7 cellular contexts compared by ENCODE assay signal in the genomic region with DNA sequence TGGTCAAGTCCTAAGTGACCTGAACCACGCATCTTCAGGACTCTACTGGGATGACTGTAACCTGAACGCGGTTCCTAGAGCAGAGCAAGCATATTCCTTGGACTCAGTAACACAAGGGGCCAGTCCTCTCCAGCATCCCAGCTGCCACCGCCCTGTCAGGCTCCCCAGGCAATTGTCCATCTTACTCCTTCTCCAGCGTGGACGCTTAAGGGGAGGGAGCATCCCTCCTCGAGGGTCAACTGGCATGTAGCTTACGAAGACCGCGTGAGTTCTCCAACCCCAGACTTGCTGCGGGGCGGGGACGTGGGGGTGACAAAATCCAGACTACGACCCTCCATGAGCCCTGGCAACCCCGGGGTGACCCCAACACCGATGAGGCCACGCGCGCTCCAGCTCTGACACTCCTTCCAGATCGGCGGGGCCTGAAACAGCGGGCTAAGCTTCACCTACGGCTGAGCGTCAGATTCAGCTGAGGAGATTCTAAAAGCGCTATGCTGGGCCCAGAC. TPM values are rescaled to one million over a fixed set of nuclear protein-coding genes. Genes with fewer than 3 reads are reported as not detected.
DNase-seq lines count a peak whose midpoint lies in the region; ATAC-seq and TF ChIP-seq lines count a peak whose summit lies in the region.

No MANE protein-coding gene starts in this region.

- no peak for TF ChIP-seq POLR2A in testis (IDR thresholded peaks at IDR 0.05)

- H3K9me3 ChIP-seq in left lung (no peaks in the 10 kb centered on the region), testis (no peaks in the 10 kb centered on the region)

- H3K27ac ChIP-seq in left lung, result peak overlapping the region; percentile 67 to 87
- peak overlapping the region; percentile 68 to 83 for H3K27ac ChIP-seq in testis

- H3K4me1 ChIP-seq in left lung, result peaks cover 0 to 33% of the 10 kb centered on the region in 2 donors
- peaks cover 6% of the 10 kb centered on the region for H3K4me1 ChIP-seq in testis

- ATAC-seq in left lung, result peak; percentile 16

- H3K27me3 ChIP-seq in left lung (no peaks in the 10 kb centered on the region), testis (no peaks in the 10 kb centered on the region)

- WGBS in testis, 2 donors, result 4 to 26% methylated on average over 5 to 25 of the region's 25 CpGs

- H3K4me3 ChIP-seq in GM08714 (ENCODE audit: low read length) (peak overlapping the region; percentile 81), HFF-Myc (replicated peaks; ENCODE audit: low read depth, low read length) (peak overlapping the region; percentile 87), cardiac fibroblast (replicated peaks in 1 of 2; ENCODE audit: low read depth in 2 of 2, low read length in 2 of 2) (peak overlapping the region; percentile 81 to 83), left lung (peak overlapping the region; percentile 64 to 69), testis (peak overlapping the region; percentile 68 to 69)

- H3K36me3 ChIP-seq in left lung (peaks cover 0 to 13% of the 10 kb centered on the region in 2 donors), testis (ENCODE audit: low read depth, missing control alignments) (no peaks in the 10 kb centered on the region)

- no peak for TF ChIP-seq CTCF in HFF-Myc (IDR thresholded peaks at IDR 0.05; ENCODE audit: low read depth, low read length, missing control alignments)
- no peak for TF ChIP-seq CTCF in cardiac fibroblast (IDR thresholded peaks at IDR 0.05; ENCODE audit: low read depth, low read length)
- TF ChIP-seq CTCF in left lung (IDR thresholded peaks at IDR 0.05), result no peak
- no peak for TF ChIP-seq CTCF in testis (IDR thresholded peaks at IDR 0.05)

- DNase-seq in HFF-Myc (ENCODE audit: extremely low read depth, low read depth), result no peak
- DNase-seq in NCI-H82 treated with DMSO at 0.1 percent for 48 hours (lab: John Stamatoyannopoulos, UW; ENCODE audit: unreplicated experiment), result peak; percentile 14
- peak; percentile 30 to 46 for DNase-seq in cardiac fibroblast (ENCODE audit: low read depth in 2 of 2)
- DNase-seq in left lung, result no peak
- DNase-seq in testis, result peak; percentile 48
- DNase-seq in NCI-H1436 treated with DMSO at 0.1 percent for 48 hours (lab: John Stamatoyannopoulos, UW), result no peak

- intact Hi-C loops in left lung (cut with DNase I), result no loop called here
- intact Hi-C loops in testis (cut with DNase I; ENCODE audit: low total_unique reads), result no loop called here

RNA-seq across cellular contexts. Expression of a gene that starts 0.9 kb away (rescaled TPM):
- total RNA-seq in left lung (10 to 100 TPM; 51.7 to 69.6 TPM), testis (10 to 100 TPM; 27.4 to 28.8 TPM)
- polyA plus RNA-seq in testis (ENCODE audit: insufficient read depth, low read depth, low replicate concordance), result 22.3 TPM

Comparison
In these comparisons a context has a peak if more than half of its experiments do, and no peak if none do; other contexts are left out.
1. DNase-seq: peak in NCI-H82 treated with DMSO at 0.1 percent for 48 hours (single experiment), cardiac fibroblast (2 of 2) and testis (single experiment); none in HFF-Myc (single experiment), left lung (0 of 2) and NCI-H1436 treated with DMSO at 0.1 percent for 48 hours (single experiment).
2. Peak in every context shown above with its lines, with median percentiles within 50 percentile points of each other: H3K4me3 ChIP-seq.